20 cellular contexts compared by ENCODE assay signal in genomic region chr10:24872790-24873182, GRCh38.
DNase-seq lines count a peak whose midpoint lies in the region; ATAC-seq, FAIRE-seq and TF ChIP-seq lines count a peak whose summit lies in the region.
"Had no signal": no experiment of that assay in that cellular context is flagged by ENCODE, and none has a peak within 500 bp of the region (broad histone marks: within the 10 kb centered on the region; RNA-seq: fewer than 3 reads in every experiment).

No MANE protein-coding gene starts in this region.

- H3K9ac ChIP-seq in neural cell (ENCODE audit: low read length): no peak overlapping the region

- no peak for ATAC-seq in right cardiac atrium
- ATAC-seq in GM18868 (IDR thresholded peaks at IDR 0.05; ENCODE audit: unreplicated experiment): no peak
- ATAC-seq in GM21423 (IDR thresholded peaks at IDR 0.05; ENCODE audit: unreplicated experiment): no peak
- ATAC-seq: activated naive CD4-positive, alpha-beta T cell treated with anti-CD3 and anti-CD28 coated beads, Interleukin-2, amount 50 U/mL, for 72 hours had no signal

- H3K4me2 ChIP-seq in neural cell (ENCODE audit: low read length): no peak overlapping the region

- H2AFZ ChIP-seq in neural cell (ENCODE audit: low read depth, low read length): no peak overlapping the region

- FAIRE-seq in frontal cortex (lab: Jason Lieb, UNC): no peak

- H3K27me3 ChIP-seq in cardiac muscle cell (no peaks in the 10 kb centered on the region), right cardiac atrium (ENCODE audit: control insufficient read depth, insufficient read depth) (no peaks in the 10 kb centered on the region), dorsolateral prefrontal cortex (no peaks in the 10 kb centered on the region), neural cell (ENCODE audit: insufficient read depth, low read depth, low read length) (no peaks in the 10 kb centered on the region), vagina (no peaks in the 10 kb centered on the region)
- H3K27me3 ChIP-seq: spleen, tibial nerve had no signal

- no peaks in the 10 kb centered on the region for H3K9me3 ChIP-seq in cardiac muscle cell (ENCODE audit: low read depth)
- no peaks in the 10 kb centered on the region for H3K9me3 ChIP-seq in right cardiac atrium (ENCODE audit: control insufficient read depth, low read length)
- no peaks in the 10 kb centered on the region for H3K9me3 ChIP-seq in neural cell (ENCODE audit: low read length)
- H3K9me3 ChIP-seq in vagina: no peaks in the 10 kb centered on the region

- H3K27ac ChIP-seq in cardiac muscle cell: peak overlapping the region; percentile 54
- H3K27ac ChIP-seq in right cardiac atrium (ENCODE audit: low read length): no peak overlapping the region
- H3K27ac ChIP-seq in dorsolateral prefrontal cortex: peak overlapping the region; percentile 36 to 95 (median 87)
- H3K27ac ChIP-seq in neural cell (ENCODE audit: low read length): peak overlapping the region; percentile 81
- peak overlapping the region; percentile 37 for H3K27ac ChIP-seq in vagina
- H3K27ac ChIP-seq: 22Rv1, VCaP had no signal

- DNase-seq in cardiac muscle cell (ENCODE audit: low read depth in 1 of 2, low spot score in 1 of 2): no peak
- no peak for DNase-seq in right cardiac atrium
- no peak for DNase-seq in dorsolateral prefrontal cortex
- DNase-seq in vagina (ENCODE audit: extremely low spot score in 2 of 2): no peak
- no peak for DNase-seq in frontal cortex (ENCODE audit: low spot score in 2 of 2)
- DNase-seq: activated CD4-positive, alpha-beta memory T cell treated with anti-CD3 and anti-CD28 coated beads, Interleukin-2, amount 10 ng/mL, durations not matched to agents 7 days and 5 days; activated T-cell treated with anti-CD3 and anti-CD28 coated beads, Interleukin-2, amount 50 U/mL, for 24 hours; effector memory CD8-positive, alpha-beta T cell; H7; NCI-H1436 treated with DMSO at 0.1 percent for 48 hours; NK-92 treated with Interleukin-12 subunit alpha and Interleukin-12 subunit beta, amount 100 ng/mL, for 24 hours; spleen; T-cell had no signal

- 82% methylated on average over 3 of the region's 3 CpGs for WGBS in right cardiac atrium

- no peak for TF ChIP-seq POLR2A in vagina (IDR thresholded peaks at IDR 0.05)

- H3K36me3 ChIP-seq in cardiac muscle cell: no peaks in the 10 kb centered on the region
- H3K36me3 ChIP-seq in neural cell (ENCODE audit: insufficient read depth, low read length): no peaks in the 10 kb centered on the region
- H3K36me3 ChIP-seq in vagina: no peaks in the 10 kb centered on the region
- H3K36me3 ChIP-seq: spleen, tibial nerve had no signal

- TF ChIP-seq EP300 in neural cell (conservative IDR thresholded peaks at IDR 0.05; ENCODE audit: poor library complexity, severe bottlenecking): no peak

- no peaks in the 10 kb centered on the region for H4K20me1 ChIP-seq in neural cell (ENCODE audit: insufficient read depth)

- no peaks in the 10 kb centered on the region for H3K9me2 ChIP-seq in neural cell (ENCODE audit: insufficient read depth, low read length)

- peaks cover 4% of the 10 kb centered on the region for H3F3A ChIP-seq in neural cell (ENCODE audit: insufficient read depth, low read length, poor library complexity, severe bottlenecking)

- H3K79me2 ChIP-seq in neural cell (replicated peaks; ENCODE audit: insufficient read depth, low read length): no peaks in the 10 kb centered on the region

- TF ChIP-seq RAD21 in neural cell (conservative IDR thresholded peaks at IDR 0.05): no peak

- H3K4me1 ChIP-seq in cardiac muscle cell (ENCODE audit: low read depth) (peaks cover 16% of the 10 kb centered on the region), right cardiac atrium (ENCODE audit: control insufficient read depth, insufficient read depth, low read length) (no peaks in the 10 kb centered on the region), vagina (peaks cover 5% of the 10 kb centered on the region)
- H3K4me1 ChIP-seq: tibial nerve had no signal

- no peak for TF ChIP-seq CTCF in cardiac muscle cell (IDR thresholded peaks at IDR 0.05; ENCODE audit: low read depth, low read length)
- TF ChIP-seq CTCF in dorsolateral prefrontal cortex (IDR thresholded peaks at IDR 0.05 in 54 of 56, conservative IDR thresholded peaks at IDR 0.05 in 2 of 56; ENCODE audit: low read depth in 1 of 56, partially characterized antibody in 56 of 56): no peak
- TF ChIP-seq CTCF in neural cell (IDR thresholded peaks at IDR 0.05; ENCODE audit: poor library complexity, severe bottlenecking): no peak
- TF ChIP-seq CTCF in vagina (IDR thresholded peaks at IDR 0.05): no peak

- no peak overlapping the region for H3K4me3 ChIP-seq in cardiac muscle cell
- H3K4me3 ChIP-seq in right cardiac atrium (ENCODE audit: low read length): no peak overlapping the region
- peak overlapping the region in 1 of 59 donors; percentile 55 for H3K4me3 ChIP-seq in dorsolateral prefrontal cortex
- no peak overlapping the region for H3K4me3 ChIP-seq in neural cell (ENCODE audit: low read length)
- no peak overlapping the region for H3K4me3 ChIP-seq in vagina
- H3K4me3 ChIP-seq: spleen, tibial nerve had no signal

- intact Hi-C loops in right cardiac atrium (cut with DNase I) (no loop called here), dorsolateral prefrontal cortex (cut with DNase I) (loop anchor here in 1 of 2 donors (5.0 kb wide), 1 partner anchor 80 kb away; the partner anchor contains the start of gene PRTFDC1), vagina (cut with DNase I) (no loop called here)

TF ChIP-seq in neural cell, 6 proteins besides CTCF, POLR2A, EP300 and RAD21:
- TF ChIP-seq REST (IDR thresholded peaks at IDR 0.05; ENCODE audit: borderline replicate concordance): no peak
- TF ChIP-seq MXI1 (conservative IDR thresholded peaks at IDR 0.05; ENCODE audit: poor library complexity, severe bottlenecking): no peak
- TF ChIP-seq TAF1 (IDR thresholded peaks at IDR 0.05; ENCODE audit: low read depth): no peak
- TF ChIP-seq SMC3 (conservative IDR thresholded peaks at IDR 0.05; ENCODE audit: poor library complexity): no peak
- TF ChIP-seq EZH2 (IDR thresholded peaks at IDR 0.05; ENCODE audit: borderline replicate concordance, insufficient read depth, low read length, poor library complexity, severe bottlenecking): no peak
- no peak for TF ChIP-seq POLR2AphosphoS5 (IDR thresholded peaks at IDR 0.05)
TF ChIP-seq in neural cell: peak in this region for 0.
